ENCODE assay signal across 1 cellular context in the genomic region with DNA sequence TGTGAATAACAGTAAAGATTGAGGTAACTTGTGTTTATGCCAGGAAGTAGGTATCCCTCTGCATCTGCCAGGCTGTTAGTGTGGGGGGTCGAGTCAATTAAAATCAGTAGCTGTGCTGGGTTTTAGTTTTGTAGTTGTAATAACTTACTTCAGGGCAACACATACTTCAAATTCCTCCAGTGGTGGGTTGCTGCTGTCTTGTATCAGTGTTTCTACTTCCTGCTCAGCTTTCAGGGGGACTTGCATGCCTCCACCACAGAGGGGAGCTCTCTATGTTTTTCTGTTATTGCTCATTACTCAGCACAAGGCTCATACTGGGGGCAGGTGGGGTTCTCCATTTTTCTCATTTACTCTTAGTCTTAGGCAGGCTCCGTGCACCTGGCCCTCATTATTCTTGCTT.
TF ChIP-seq lines count a peak whose summit lies in the region.

No MANE protein-coding gene starts in this region.

TF ChIP-seq in HCT116, 20 proteins besides CTCF, POLR2A, EP300 and RAD21 (continued from another document):
- TF ChIP-seq, protein P1, sequence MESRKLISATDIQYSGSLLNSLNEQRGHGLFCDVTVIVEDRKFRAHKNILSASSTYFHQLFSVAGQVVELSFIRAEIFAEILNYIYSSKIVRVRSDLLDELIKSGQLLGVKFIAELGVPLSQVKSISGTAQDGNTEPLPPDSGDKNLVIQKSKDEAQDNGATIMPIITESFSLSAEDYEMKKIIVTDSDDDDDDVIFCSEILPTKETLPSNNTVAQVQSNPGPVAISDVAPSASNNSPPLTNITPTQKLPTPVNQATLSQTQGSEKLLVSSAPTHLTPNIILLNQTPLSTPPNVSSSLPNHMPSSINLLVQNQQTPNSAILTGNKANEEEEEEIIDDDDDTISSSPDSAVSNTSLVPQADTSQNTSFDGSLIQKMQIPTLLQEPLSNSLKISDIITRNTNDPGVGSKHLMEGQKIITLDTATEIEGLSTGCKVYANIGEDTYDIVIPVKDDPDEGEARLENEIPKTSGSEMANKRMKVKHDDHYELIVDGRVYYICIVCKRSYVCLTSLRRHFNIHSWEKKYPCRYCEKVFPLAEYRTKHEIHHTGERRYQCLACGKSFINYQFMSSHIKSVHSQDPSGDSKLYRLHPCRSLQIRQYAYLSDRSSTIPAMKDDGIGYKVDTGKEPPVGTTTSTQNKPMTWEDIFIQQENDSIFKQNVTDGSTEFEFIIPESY (IDR thresholded peaks at IDR 0.05; ENCODE audit: extremely low read depth, insufficient replicate concordance, low read length), result no peak
